18 cellular contexts compared by ENCODE assay signal in the genomic region with DNA sequence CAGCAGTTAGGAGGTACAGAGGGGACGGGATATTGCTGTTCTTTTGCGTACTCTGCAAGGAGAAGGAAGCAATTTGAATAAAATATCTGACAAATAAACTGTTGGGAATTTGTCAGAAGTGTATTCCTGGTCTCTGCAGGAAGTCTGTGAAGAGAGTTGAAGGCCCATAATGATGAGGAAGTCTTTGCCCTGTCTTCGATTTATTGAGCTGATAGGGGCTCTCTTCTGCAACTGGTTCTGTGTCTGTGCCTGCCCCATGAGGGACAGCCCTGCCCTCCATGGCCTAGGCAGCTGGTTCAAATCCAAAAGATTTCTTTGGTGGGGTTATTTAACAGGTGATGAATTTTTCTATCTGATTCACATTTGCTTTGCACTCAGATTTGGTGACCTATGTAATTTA.
DNase-seq lines count a peak whose midpoint lies in the region; ATAC-seq, FAIRE-seq and TF ChIP-seq lines count a peak whose summit lies in the region.
"Had no signal": no experiment of that assay in that cellular context is flagged by ENCODE, and none has a peak within 500 bp of the region (broad histone marks: within the 10 kb centered on the region; RNA-seq: fewer than 3 reads in every experiment).

No MANE protein-coding gene starts in this region.

- H3K36me3 ChIP-seq in mesenchymal stem cell (ENCODE audit: control insufficient read depth in 1 of 2, insufficient read depth in 2 of 2, low read depth in 1 of 2, low read length in 2 of 2) (no peaks in the 10 kb centered on the region), small intestine (ENCODE audit: control insufficient read depth in 2 of 2, insufficient read depth in 2 of 2, low read length in 2 of 2) (no peaks in the 10 kb centered on the region)
- H3K36me3 ChIP-seq: HAP-1 had no signal

- H3K4ac ChIP-seq in mesenchymal stem cell (ENCODE audit: low read depth in 1 of 2, low read length in 2 of 2), result no peak overlapping the region

- no peak overlapping the region for H2BK15ac ChIP-seq in mesenchymal stem cell (ENCODE audit: low read depth, poor library complexity, severe bottlenecking)

- H3K27ac ChIP-seq in mesenchymal stem cell (ENCODE audit: low read length, poor library complexity, severe bottlenecking), result no peak overlapping the region
- H3K27ac ChIP-seq in small intestine (ENCODE audit: low read depth in 1 of 2, low read length in 1 of 2), result no peak overlapping the region
- H3K27ac ChIP-seq: 22Rv1, A549, C4-2B, HL-60 had no signal

- no peak overlapping the region for H2BK120ac ChIP-seq in mesenchymal stem cell (ENCODE audit: low read depth, low read length)

- H2AK5ac ChIP-seq in mesenchymal stem cell (ENCODE audit: low read length, severe bottlenecking), result no peak overlapping the region

- H3K9me3 ChIP-seq in mesenchymal stem cell (ENCODE audit: control insufficient read depth, low read length) (peaks cover 3% of the 10 kb centered on the region), small intestine (ENCODE audit: control insufficient read depth, low read depth) (no peaks in the 10 kb centered on the region)
- H3K9me3 ChIP-seq: A549, Caco-2, HAP-1 had no signal

- no peak overlapping the region for H3K18ac ChIP-seq in mesenchymal stem cell (ENCODE audit: low read depth in 1 of 2, low read length in 2 of 2)

- no peaks in the 10 kb centered on the region for H3K27me3 ChIP-seq in mesenchymal stem cell (ENCODE audit: control insufficient read depth in 1 of 2, insufficient read depth in 1 of 2, low read length in 2 of 2)
- H3K27me3 ChIP-seq in small intestine (ENCODE audit: control insufficient read depth in 2 of 2, insufficient read depth in 2 of 2, low read length in 2 of 2), result no peaks in the 10 kb centered on the region

- H3K27me3 Mint-ChIP-seq in WTC11 (ENCODE audit: low read depth) (peaks cover 10% of the 10 kb centered on the region), nephron progenitor cell (ENCODE audit: low read depth, poor library complexity) (no peaks in the 10 kb centered on the region)
- H3K27me3 Mint-ChIP-seq: CD4-positive, alpha-beta T cell had no signal

- H3K4me3 ChIP-seq in mesenchymal stem cell (ENCODE audit: insufficient read depth in 1 of 2, low read depth in 1 of 2, low read length in 2 of 2) (no peak overlapping the region), small intestine (ENCODE audit: low read depth in 1 of 2, low read length in 2 of 2) (no peak overlapping the region)
- H3K4me3 ChIP-seq: A549, HAP-1 had no signal

- H3K9me3 Mint-ChIP-seq in WTC11 (peaks cover 14% of the 10 kb centered on the region), nephron progenitor cell (peaks cover 8% of the 10 kb centered on the region)
- H3K9me3 Mint-ChIP-seq: CD4-positive, alpha-beta T cell had no signal

- no peak overlapping the region for H2BK5ac ChIP-seq in mesenchymal stem cell (ENCODE audit: low read depth, low read length, poor library complexity, severe bottlenecking)

- CTCF ChIA-PET in WTC11 (lab: Charles Lee), result interaction anchor here (1.7 kb wide), 1 partner anchor 329 kb away, joined by 5 read pairs; no protein-coding TSS in a partner anchor

- H3K4me1 Mint-ChIP-seq in WTC11, result peaks cover 11% of the 10 kb centered on the region
- H3K4me1 Mint-ChIP-seq in nephron progenitor cell, result peaks cover 5% of the 10 kb centered on the region

- POLR2A ChIA-PET in WTC11 (lab: Charles Lee), result no interaction called here

- no peak overlapping the region for H4K91ac ChIP-seq in mesenchymal stem cell (ENCODE audit: low read length)

- H4K8ac ChIP-seq in mesenchymal stem cell (ENCODE audit: low read length), result no peak overlapping the region

- peak overlapping the region; percentile 6 for H3K4me2 ChIP-seq in mesenchymal stem cell (ENCODE audit: low read length, poor library complexity, severe bottlenecking)
- H3K4me2 ChIP-seq: A549 had no signal

- H3K23ac ChIP-seq in mesenchymal stem cell (ENCODE audit: low read length in 2 of 2), result no peak overlapping the region

- no peaks in the 10 kb centered on the region for H3K79me1 ChIP-seq in mesenchymal stem cell (replicated peaks; ENCODE audit: low read length, poor library complexity, severe bottlenecking)

- no peak for FAIRE-seq in small intestine (lab: Jason Lieb, UNC)
- FAIRE-seq: A549, D721Med had no signal

- H3K36me3 Mint-ChIP-seq in WTC11 (peaks cover 4% of the 10 kb centered on the region), nephron progenitor cell (ENCODE audit: low read depth) (no peaks in the 10 kb centered on the region)

- H3K9ac ChIP-seq in mesenchymal stem cell (ENCODE audit: low read length), result no peak overlapping the region

- no peak overlapping the region for H2AFZ ChIP-seq in mesenchymal stem cell (ENCODE audit: low read depth, low read length)

- peak; percentile 88 for ATAC-seq in WTC11
- ATAC-seq: A549 had no signal

- no peak for TF ChIP-seq CTCF in WTC11 (IDR thresholded peaks at IDR 0.05)
- TF ChIP-seq CTCF in nephron progenitor cell (IDR thresholded peaks at IDR 0.05), result no peak

- H3K4me1 ChIP-seq in mesenchymal stem cell (ENCODE audit: control insufficient read depth, insufficient read depth, low read depth, low read length) (no peaks in the 10 kb centered on the region), small intestine (ENCODE audit: control insufficient read depth in 2 of 2, insufficient read depth in 1 of 2, low read depth in 1 of 2, low read length in 1 of 2) (no peaks in the 10 kb centered on the region)
- H3K4me1 ChIP-seq: A549, Caco-2, HAP-1 had no signal

- 35% methylated on average over 3 of the region's 3 CpGs for WGBS in mesenchymal stem cell
- 25 to 41% (median 31%) methylated on average over 3 of the region's 3 CpGs for WGBS in small intestine, 3 donors

- no peak overlapping the region for H3K27ac Mint-ChIP-seq in WTC11
- no peak overlapping the region for H3K27ac Mint-ChIP-seq in nephron progenitor cell
- H3K27ac Mint-ChIP-seq: CD4-positive, alpha-beta T cell had no signal

- H2BK12ac ChIP-seq in mesenchymal stem cell (ENCODE audit: low read length in 2 of 2), result no peak overlapping the region

- no peak overlapping the region for H3K14ac ChIP-seq in mesenchymal stem cell (ENCODE audit: low read length in 2 of 2)

- DNase-seq in DMS153 (lab: John Stamatoyannopoulos, UW) (peak; percentile 21), DMS153 treated with DMSO at 0.1 percent for 48 hours (lab: John Stamatoyannopoulos, UW; ENCODE audit: unreplicated experiment) (no peak), WTC11 (ENCODE audit: low spot score) (no peak), mesenchymal stem cell (no peak), small intestine (peak; percentile 33), nephron progenitor cell (no peak), kidney tubule cell (ENCODE audit: low spot score) (no peak)
- DNase-seq: AML-193; Caco-2; CD4-positive, alpha-beta T cell; DMS79 treated with DMSO at 0.1 percent for 48 hours; GF-D8 had no signal

- H3K4me3 Mint-ChIP-seq in WTC11 (no peak overlapping the region), nephron progenitor cell (no peak overlapping the region)
- H3K4me3 Mint-ChIP-seq: CD4-positive, alpha-beta T cell had no signal

TF ChIP-seq in WTC11, 78 proteins besides CTCF, POLR2A, EP300 and RAD21 (continues in another document):
- TF ChIP-seq ZNF138 (CRISPR knock-in tag; conservative IDR thresholded peaks at IDR 0.05) (no peak), ZNF671 (CRISPR knock-in tag; IDR thresholded peaks at IDR 0.05) (no peak), ZNF423 (CRISPR knock-in tag; IDR thresholded peaks at IDR 0.05) (no peak), FOXK1 (CRISPR knock-in tag; IDR thresholded peaks at IDR 0.05) (no peak), MXD4 (CRISPR knock-in tag; IDR thresholded peaks at IDR 0.05; ENCODE audit: borderline replicate concordance) (no peak), ZNF121 (CRISPR knock-in tag; IDR thresholded peaks at IDR 0.05) (no peak)
- TF ChIP-seq, protein P1, sequence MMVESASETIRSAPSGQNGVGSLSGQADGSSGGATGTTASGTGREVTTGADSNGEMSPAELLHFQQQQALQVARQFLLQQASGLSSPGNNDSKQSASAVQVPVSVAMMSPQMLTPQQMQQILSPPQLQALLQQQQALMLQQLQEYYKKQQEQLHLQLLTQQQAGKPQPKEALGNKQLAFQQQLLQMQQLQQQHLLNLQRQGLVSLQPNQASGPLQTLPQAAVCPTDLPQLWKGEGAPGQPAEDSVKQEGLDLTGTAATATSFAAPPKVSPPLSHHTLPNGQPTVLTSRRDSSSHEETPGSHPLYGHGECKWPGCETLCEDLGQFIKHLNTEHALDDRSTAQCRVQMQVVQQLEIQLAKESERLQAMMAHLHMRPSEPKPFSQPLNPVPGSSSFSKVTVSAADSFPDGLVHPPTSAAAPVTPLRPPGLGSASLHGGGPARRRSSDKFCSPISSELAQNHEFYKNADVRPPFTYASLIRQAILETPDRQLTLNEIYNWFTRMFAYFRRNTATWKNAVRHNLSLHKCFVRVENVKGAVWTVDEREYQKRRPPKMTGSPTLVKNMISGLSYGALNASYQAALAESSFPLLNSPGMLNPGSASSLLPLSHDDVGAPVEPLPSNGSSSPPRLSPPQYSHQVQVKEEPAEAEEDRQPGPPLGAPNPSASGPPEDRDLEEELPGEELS (CRISPR knock-in tag; IDR thresholded peaks at IDR 0.05), result no peak
- TF ChIP-seq, protein P2, sequence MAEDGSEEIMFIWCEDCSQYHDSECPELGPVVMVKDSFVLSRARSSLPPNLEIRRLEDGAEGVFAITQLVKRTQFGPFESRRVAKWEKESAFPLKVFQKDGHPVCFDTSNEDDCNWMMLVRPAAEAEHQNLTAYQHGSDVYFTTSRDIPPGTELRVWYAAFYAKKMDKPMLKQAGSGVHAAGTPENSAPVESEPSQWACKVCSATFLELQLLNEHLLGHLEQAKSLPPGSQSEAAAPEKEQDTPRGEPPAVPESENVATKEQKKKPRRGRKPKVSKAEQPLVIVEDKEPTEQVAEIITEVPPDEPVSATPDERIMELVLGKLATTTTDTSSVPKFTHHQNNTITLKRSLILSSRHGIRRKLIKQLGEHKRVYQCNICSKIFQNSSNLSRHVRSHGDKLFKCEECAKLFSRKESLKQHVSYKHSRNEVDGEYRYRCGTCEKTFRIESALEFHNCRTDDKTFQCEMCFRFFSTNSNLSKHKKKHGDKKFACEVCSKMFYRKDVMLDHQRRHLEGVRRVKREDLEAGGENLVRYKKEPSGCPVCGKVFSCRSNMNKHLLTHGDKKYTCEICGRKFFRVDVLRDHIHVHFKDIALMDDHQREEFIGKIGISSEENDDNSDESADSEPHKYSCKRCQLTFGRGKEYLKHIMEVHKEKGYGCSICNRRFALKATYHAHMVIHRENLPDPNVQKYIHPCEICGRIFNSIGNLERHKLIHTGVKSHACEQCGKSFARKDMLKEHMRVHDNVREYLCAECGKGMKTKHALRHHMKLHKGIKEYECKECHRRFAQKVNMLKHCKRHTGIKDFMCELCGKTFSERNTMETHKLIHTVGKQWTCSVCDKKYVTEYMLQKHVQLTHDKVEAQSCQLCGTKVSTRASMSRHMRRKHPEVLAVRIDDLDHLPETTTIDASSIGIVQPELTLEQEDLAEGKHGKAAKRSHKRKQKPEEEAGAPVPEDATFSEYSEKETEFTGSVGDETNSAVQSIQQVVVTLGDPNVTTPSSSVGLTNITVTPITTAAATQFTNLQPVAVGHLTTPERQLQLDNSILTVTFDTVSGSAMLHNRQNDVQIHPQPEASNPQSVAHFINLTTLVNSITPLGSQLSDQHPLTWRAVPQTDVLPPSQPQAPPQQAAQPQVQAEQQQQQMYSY (CRISPR knock-in tag; IDR thresholded peaks at IDR 0.05), result no peak

Comparison
In these comparisons a context has a peak if more than half of its experiments do, and no peak if none do; other contexts are left out.
1. DNase-seq: peak in DMS153 (single experiment) and small intestine (single experiment); none in DMS153 treated with DMSO at 0.1 percent for 48 hours (single experiment), WTC11 (single experiment), mesenchymal stem cell (single experiment), nephron progenitor cell (single experiment) and kidney tubule cell (single experiment).